Comparison of ENCODE assay signal across 8 cellular contexts in the genomic region with DNA sequence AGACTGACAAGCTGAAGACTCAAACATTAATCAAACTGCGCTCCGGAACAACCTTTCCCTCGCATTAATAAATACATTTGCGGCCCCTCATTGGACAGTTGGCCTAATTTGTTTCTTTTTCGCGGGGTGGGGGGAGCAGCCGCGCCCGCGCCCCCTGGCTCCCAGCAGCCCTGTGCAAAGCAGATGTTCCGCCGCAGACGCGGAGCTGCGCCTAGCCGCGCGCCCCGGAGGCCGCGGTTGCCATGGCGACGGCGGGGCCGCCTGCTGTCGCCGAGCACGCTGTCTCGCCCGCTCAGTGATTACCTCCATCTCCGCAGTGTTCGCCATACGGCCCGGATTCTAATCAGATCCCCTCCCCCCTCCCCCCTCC. TPM values are rescaled to one million over a fixed set of nuclear protein-coding genes. Genes with fewer than 3 reads are reported as not detected.
A peak's percentile ranks its signal among the peaks of the same experiment; 100 is the strongest.
DNase-seq lines count a peak whose midpoint lies in the region; ATAC-seq and TF ChIP-seq lines count a peak whose summit lies in the region.

No MANE protein-coding gene starts in this region.

- H3F3A ChIP-seq in SK-N-SH (replicated peaks; ENCODE audit: insufficient read depth): peaks cover 3% of the 10 kb centered on the region

- no peak; the same call in 1 of the 2 replicates for TF ChIP-seq CTCF in SK-N-SH (IDR thresholded peaks at IDR 0.05)
- no peak for TF ChIP-seq CTCF in adrenal gland (IDR thresholded peaks at IDR 0.05)

- peak overlapping the region; percentile 82 for H3K4me2 ChIP-seq in SK-N-SH

- ATAC-seq in HG03097 (IDR thresholded peaks at IDR 0.05; ENCODE audit: low FRiP score, unreplicated experiment): no peak

- H3K36me3 ChIP-seq in KOPT-K1 (ENCODE audit: insufficient read depth, low read length) (no peaks in the 10 kb centered on the region), SK-N-SH (replicated peaks in 1 of 2; ENCODE audit: control insufficient read depth in 1 of 2, insufficient read depth in 2 of 2, low read length in 1 of 2) (no peaks in the 10 kb centered on the region), adrenal gland (replicated peaks in 1 of 2) (no peaks in the 10 kb centered on the region)

- POLR2A ChIA-PET in SK-N-SH (lab: Yijun Ruan, JAX): interaction anchor here (0.8 to 10.5 kb wide), 12 partner anchors 10 to 88 kb away, joined by 3 to 223 read pairs (median 6); partner anchors contain the start of gene CDK5RAP3

- DNase-seq in DMS79 (lab: John Stamatoyannopoulos, UW): peak; percentile 74
- DNase-seq in SK-N-SH: peak; percentile 95
- peak in 5 of 7 donors; percentile 32 to 84 (median 39) for DNase-seq in adrenal gland
- peak; percentile 54 for DNase-seq in stimulated activated CD4-positive, alpha-beta T cell treated with anti-CD3 and anti-CD28 coated beads, Interleukin-1b, Interleukin-23, amount 100 ng/mL, for 48 hours
- DNase-seq in GDM1 (lab: John Stamatoyannopoulos, UW): no peak

- intact Hi-C loops in adrenal gland (cut with DNase I): loop anchor here in 1 of 2 donors (10.0 kb wide), 1 partner anchor 57 kb away; the partner anchor contains the start of gene PRR15L

- H3K4me3 ChIP-seq in SK-N-SH (ENCODE audit: low read depth in 2 of 2, low read length in 1 of 2) (peak overlapping the region; percentile 42 to 51), adrenal gland (peak overlapping the region in 2 of 4 donors; percentile 3 to 38), iPS-18c (ENCODE audit: insufficient read depth, low read depth, low read length) (peak overlapping the region; percentile 56)

- H3K4me1 ChIP-seq in SK-N-SH (ENCODE audit: control insufficient read depth in 1 of 2, insufficient read depth in 2 of 2, low read depth in 1 of 2, low read length in 1 of 2): peaks cover 15 to 54% of the 10 kb centered on the region in 2 experiments
- H3K4me1 ChIP-seq in adrenal gland (replicated peaks in 1 of 2): peaks cover 4 to 6% of the 10 kb centered on the region in 2 donors

- H3K9ac ChIP-seq in SK-N-SH: peak overlapping the region; percentile 24; the same call in 1 of the 2 replicates

- H2AFZ ChIP-seq in SK-N-SH (ENCODE audit: low read depth): peak overlapping the region; percentile 60

- CTCF ChIA-PET in SK-N-SH (lab: Yijun Ruan, JAX): interaction anchor here (1.0 to 31.3 kb wide), 6 partner anchors 9 to 257 kb away, joined by 4 to 1752 read pairs (median 250); partner anchors contain the start of genes CDK5RAP3, NFE2L1, PNPO and PRR15L

- TF ChIP-seq POLR2A in adrenal gland (IDR thresholded peaks at IDR 0.05): no peak

- TF ChIP-seq EP300 in SK-N-SH (IDR thresholded peaks at IDR 0.05; ENCODE audit: borderline replicate concordance in 1 of 2, low read depth in 1 of 2, low read length in 1 of 2): peak in 1 of 2 experiments; percentile 72; a peak in 1 of 4 replicates

- H3K9me2 ChIP-seq in SK-N-SH: no peaks in the 10 kb centered on the region

- TF ChIP-seq RAD21 in SK-N-SH (IDR thresholded peaks at IDR 0.05; ENCODE audit: low read length): no peak

- peak overlapping the region; percentile 59 for H3K27ac ChIP-seq in KOPT-K1 (ENCODE audit: low read depth, low read length, poor library complexity, severe bottlenecking)
- H3K27ac ChIP-seq in SK-N-SH (ENCODE audit: low read depth in 2 of 2, low read length in 1 of 2): peak overlapping the region in 1 of 2 experiments; percentile 100; a peak in 2 of 4 replicates
- peak overlapping the region in 1 of 5 donors; percentile 60 for H3K27ac ChIP-seq in adrenal gland

- no peaks in the 10 kb centered on the region for H3K79me2 ChIP-seq in SK-N-SH (ENCODE audit: insufficient read depth)

- H4K20me1 ChIP-seq in SK-N-SH (ENCODE audit: insufficient read depth): no peaks in the 10 kb centered on the region

- no peaks in the 10 kb centered on the region for H3K27me3 ChIP-seq in SK-N-SH (ENCODE audit: insufficient read depth)
- peaks cover 3% of the 10 kb centered on the region for H3K27me3 ChIP-seq in adrenal gland

- WGBS in SK-N-SH (ENCODE audit: low lambda C conversion rate): 27% methylated on average over 33 of the region's 34 CpGs
- WGBS in adrenal gland, 4 donors: 0 to 1% (median 1%) methylated on average over 11 to 34 of the region's 34 CpGs

- no peaks in the 10 kb centered on the region for H3K9me3 ChIP-seq in KOPT-K1 (ENCODE audit: insufficient read depth, low read length, poor library complexity, severe bottlenecking)
- no peaks in the 10 kb centered on the region for H3K9me3 ChIP-seq in SK-N-SH
- H3K9me3 ChIP-seq in adrenal gland (replicated peaks in 1 of 3): no peaks in the 10 kb centered on the region
- no peaks in the 10 kb centered on the region for H3K9me3 ChIP-seq in iPS-18c (ENCODE audit: control insufficient read depth, insufficient read depth, low read length)

TF ChIP-seq in SK-N-SH, 30 proteins besides CTCF, POLR2A, EP300 and RAD21:
- TF ChIP-seq CHD2 (IDR thresholded peaks at IDR 0.05; ENCODE audit: low read length, partially characterized antibody) (peak; percentile 79), NFIC (IDR thresholded peaks at IDR 0.05; ENCODE audit: borderline replicate concordance) (no peak), FOXJ3 (CRISPR knock-in tag; IDR thresholded peaks at IDR 0.05) (peak; percentile 51; the same call in 1 of the 2 replicates), MAX (IDR thresholded peaks at IDR 0.05; ENCODE audit: low read depth) (peak; percentile 56; the same call in 1 of the 2 replicates), MXI1 (IDR thresholded peaks at IDR 0.05; ENCODE audit: low read depth, low read length) (peak; percentile 98), SIN3A (IDR thresholded peaks at IDR 0.05; ENCODE audit: borderline replicate concordance, low read depth, low read length) (peak; percentile 19; the same call in 1 of the 2 replicates), RFX5 (IDR thresholded peaks at IDR 0.05; ENCODE audit: low read length) (peak; percentile 81), TEAD4 (IDR thresholded peaks at IDR 0.05; ENCODE audit: borderline replicate concordance, insufficient read depth) (no peak), TCF12 (IDR thresholded peaks at IDR 0.05) (peak; percentile 65; the same call in 1 of the 2 replicates), GATA2 (CRISPR knock-in tag; IDR thresholded peaks at IDR 0.05) (peak; percentile 54)
- TF ChIP-seq, protein P1, sequence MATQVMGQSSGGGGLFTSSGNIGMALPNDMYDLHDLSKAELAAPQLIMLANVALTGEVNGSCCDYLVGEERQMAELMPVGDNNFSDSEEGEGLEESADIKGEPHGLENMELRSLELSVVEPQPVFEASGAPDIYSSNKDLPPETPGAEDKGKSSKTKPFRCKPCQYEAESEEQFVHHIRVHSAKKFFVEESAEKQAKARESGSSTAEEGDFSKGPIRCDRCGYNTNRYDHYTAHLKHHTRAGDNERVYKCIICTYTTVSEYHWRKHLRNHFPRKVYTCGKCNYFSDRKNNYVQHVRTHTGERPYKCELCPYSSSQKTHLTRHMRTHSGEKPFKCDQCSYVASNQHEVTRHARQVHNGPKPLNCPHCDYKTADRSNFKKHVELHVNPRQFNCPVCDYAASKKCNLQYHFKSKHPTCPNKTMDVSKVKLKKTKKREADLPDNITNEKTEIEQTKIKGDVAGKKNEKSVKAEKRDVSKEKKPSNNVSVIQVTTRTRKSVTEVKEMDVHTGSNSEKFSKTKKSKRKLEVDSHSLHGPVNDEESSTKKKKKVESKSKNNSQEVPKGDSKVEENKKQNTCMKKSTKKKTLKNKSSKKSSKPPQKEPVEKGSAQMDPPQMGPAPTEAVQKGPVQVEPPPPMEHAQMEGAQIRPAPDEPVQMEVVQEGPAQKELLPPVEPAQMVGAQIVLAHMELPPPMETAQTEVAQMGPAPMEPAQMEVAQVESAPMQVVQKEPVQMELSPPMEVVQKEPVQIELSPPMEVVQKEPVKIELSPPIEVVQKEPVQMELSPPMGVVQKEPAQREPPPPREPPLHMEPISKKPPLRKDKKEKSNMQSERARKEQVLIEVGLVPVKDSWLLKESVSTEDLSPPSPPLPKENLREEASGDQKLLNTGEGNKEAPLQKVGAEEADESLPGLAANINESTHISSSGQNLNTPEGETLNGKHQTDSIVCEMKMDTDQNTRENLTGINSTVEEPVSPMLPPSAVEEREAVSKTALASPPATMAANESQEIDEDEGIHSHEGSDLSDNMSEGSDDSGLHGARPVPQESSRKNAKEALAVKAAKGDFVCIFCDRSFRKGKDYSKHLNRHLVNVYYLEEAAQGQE (IDR thresholded peaks at IDR 0.05; ENCODE audit: low read depth, low read length): no peak; the same call in 1 of the 2 replicates
TF ChIP-seq in SK-N-SH: peak in this region for 8.

RNA-seq across cellular contexts. Expression of gene COPZ2, which starts 25.5 kb away (rescaled TPM):
- polyA plus RNA-seq in SK-N-SH (2012; rRNA removed) (31.2 and 36.9 TPM in 2 replicates), adrenal gland (10 to 100 TPM; 33.4 to 53.6 (median 47.9) TPM)
- 35.6 and 43.6 TPM in 2 replicates for polyA plus RNA-seq in SK-N-SH (2012; cell fraction: cytosol; rRNA removed)
- 29.6 and 30.5 TPM in 2 replicates for polyA plus RNA-seq in SK-N-SH (2012; cell fraction: nucleus; rRNA removed)
- total RNA-seq in adrenal gland: 10 to 100 TPM; 30.8 to 60.1 (median 42.4) TPM

RNA-seq across cellular contexts. Expression of gene NFE2L1, which starts 36.0 kb away (rescaled TPM):
- 159 and 174 TPM in 2 replicates for polyA plus RNA-seq in SK-N-SH (2012; rRNA removed)
- 128 and 192 TPM in 2 replicates for polyA plus RNA-seq in SK-N-SH (2012; cell fraction: cytosol; rRNA removed)
- polyA plus RNA-seq in SK-N-SH (2012; cell fraction: nucleus; rRNA removed): 135 and 166 TPM in 2 replicates
- total RNA-seq in adrenal gland: 100 to 1,000 TPM; 150 to 432 (median 283) TPM
- 100 to 1,000 TPM in 2 of 3 donors, 10 to 100 TPM in 1; 77.9 to 403 (median 164) TPM for polyA plus RNA-seq in adrenal gland

RNA-seq across cellular contexts. Expression of gene CDK5RAP3, which starts 41.2 kb away (rescaled TPM):
- polyA plus RNA-seq in SK-N-SH (2012; rRNA removed) (208 and 288 TPM in 2 replicates), adrenal gland (100 to 1,000 TPM in 2 of 3 donors, 10 to 100 TPM in 1; 76.1 to 733 (median 478) TPM)
- polyA plus RNA-seq in SK-N-SH (2012; cell fraction: cytosol; rRNA removed): 77.8 and 94.7 TPM in 2 replicates
- polyA plus RNA-seq in SK-N-SH (2012; cell fraction: nucleus; rRNA removed): 1,862 and 2,736 TPM in 2 replicates
- total RNA-seq in adrenal gland: 100 to 1,000 TPM in 5 of 8 donors, 10 to 100 TPM in 3; 42.8 to 200 (median 111) TPM

RNA-seq across cellular contexts. Expression of gene PRR15L, which starts 54.5 kb away (rescaled TPM):
- polyA plus RNA-seq in SK-N-SH (2012; rRNA removed) (not detected in 2 replicates), adrenal gland (under 1 TPM in 2 of 3 donors, not detected in 1; 0.03 to 0.24 TPM)
- not detected in 2 replicates for polyA plus RNA-seq in SK-N-SH (2012; cell fraction: cytosol; rRNA removed)
- not detected in 2 replicates for polyA plus RNA-seq in SK-N-SH (2012; cell fraction: nucleus; rRNA removed)
- under 1 TPM in 1 of 8 donors, not detected in 7; 0.19 TPM for total RNA-seq in adrenal gland
